In the genomic region with DNA sequence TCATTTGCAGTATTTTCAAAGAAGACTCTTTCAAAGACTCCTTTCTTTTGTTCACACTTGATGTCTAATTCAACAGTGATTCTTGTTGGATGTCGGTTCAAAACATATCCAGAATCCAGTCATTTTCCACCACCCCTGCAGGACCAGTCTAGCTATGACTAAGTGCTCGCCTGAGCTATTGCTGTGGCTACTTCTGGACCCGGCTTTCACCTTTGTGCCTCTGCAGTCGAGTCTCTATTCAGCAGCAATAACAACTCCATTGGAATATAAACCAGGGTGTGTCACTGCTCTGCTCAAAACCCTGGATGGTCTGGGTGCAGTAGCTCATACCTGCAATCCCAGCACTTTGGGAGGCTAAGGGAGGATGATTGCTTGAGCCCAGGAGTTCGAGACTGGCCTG, we compare ENCODE assay signal across 1 cellular context.
TF ChIP-seq lines count a peak whose summit lies in the region.

No MANE protein-coding gene starts in this region.

TF ChIP-seq in GM23338, 12 proteins besides CTCF, POLR2A, EP300 and RAD21 (continued from another document):
- TF ChIP-seq, protein P1, sequence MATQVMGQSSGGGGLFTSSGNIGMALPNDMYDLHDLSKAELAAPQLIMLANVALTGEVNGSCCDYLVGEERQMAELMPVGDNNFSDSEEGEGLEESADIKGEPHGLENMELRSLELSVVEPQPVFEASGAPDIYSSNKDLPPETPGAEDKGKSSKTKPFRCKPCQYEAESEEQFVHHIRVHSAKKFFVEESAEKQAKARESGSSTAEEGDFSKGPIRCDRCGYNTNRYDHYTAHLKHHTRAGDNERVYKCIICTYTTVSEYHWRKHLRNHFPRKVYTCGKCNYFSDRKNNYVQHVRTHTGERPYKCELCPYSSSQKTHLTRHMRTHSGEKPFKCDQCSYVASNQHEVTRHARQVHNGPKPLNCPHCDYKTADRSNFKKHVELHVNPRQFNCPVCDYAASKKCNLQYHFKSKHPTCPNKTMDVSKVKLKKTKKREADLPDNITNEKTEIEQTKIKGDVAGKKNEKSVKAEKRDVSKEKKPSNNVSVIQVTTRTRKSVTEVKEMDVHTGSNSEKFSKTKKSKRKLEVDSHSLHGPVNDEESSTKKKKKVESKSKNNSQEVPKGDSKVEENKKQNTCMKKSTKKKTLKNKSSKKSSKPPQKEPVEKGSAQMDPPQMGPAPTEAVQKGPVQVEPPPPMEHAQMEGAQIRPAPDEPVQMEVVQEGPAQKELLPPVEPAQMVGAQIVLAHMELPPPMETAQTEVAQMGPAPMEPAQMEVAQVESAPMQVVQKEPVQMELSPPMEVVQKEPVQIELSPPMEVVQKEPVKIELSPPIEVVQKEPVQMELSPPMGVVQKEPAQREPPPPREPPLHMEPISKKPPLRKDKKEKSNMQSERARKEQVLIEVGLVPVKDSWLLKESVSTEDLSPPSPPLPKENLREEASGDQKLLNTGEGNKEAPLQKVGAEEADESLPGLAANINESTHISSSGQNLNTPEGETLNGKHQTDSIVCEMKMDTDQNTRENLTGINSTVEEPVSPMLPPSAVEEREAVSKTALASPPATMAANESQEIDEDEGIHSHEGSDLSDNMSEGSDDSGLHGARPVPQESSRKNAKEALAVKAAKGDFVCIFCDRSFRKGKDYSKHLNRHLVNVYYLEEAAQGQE (IDR thresholded peaks at IDR 0.05; ENCODE audit: unreplicated experiment) = no peak
- TF ChIP-seq STAT1 (IDR thresholded peaks at IDR 0.05; ENCODE audit: unreplicated experiment) (no peak), CREB1 (CRISPR knock-in tag; IDR thresholded peaks at IDR 0.05; ENCODE audit: low read depth) (no peak), ZNF114 (CRISPR knock-in tag; IDR thresholded peaks at IDR 0.05) (no peak), ZNF331 (CRISPR knock-in tag; IDR thresholded peaks at IDR 0.05; ENCODE audit: low read depth) (no peak)
TF ChIP-seq in GM23338: peak in this region for 0.
